8 cellular contexts compared by ENCODE assay signal in genomic region chr3:15377961-15378791, GRCh38.
A peak's percentile ranks its signal among the peaks of the same experiment; 100 is the strongest.
DNase-seq lines count a peak whose midpoint lies in the region; TF ChIP-seq lines count a peak whose summit lies in the region.

No MANE protein-coding gene starts in this region.

- H3K9me2 ChIP-seq in MM.1S (replicated peaks; ENCODE audit: insufficient read depth, low read length): no peaks in the 10 kb centered on the region

- H3K9me3 ChIP-seq in HEK293 (ENCODE audit: control insufficient read depth, insufficient read depth, low read depth, low read length) (no peaks in the 10 kb centered on the region), MM.1S (replicated peaks; ENCODE audit: insufficient read depth, low read length) (no peaks in the 10 kb centered on the region), neutrophil (no peaks in the 10 kb centered on the region), subcutaneous abdominal adipose tissue (ENCODE audit: control insufficient read depth in 5 of 5, low read length in 5 of 5) (no peaks in the 10 kb centered on the region)

- POLR2A ChIA-PET in HEK293 (lab: Yijun Ruan, JAX): no interaction called here

- H2AFZ ChIP-seq in MM.1S (ENCODE audit: low read length): peak overlapping the region; percentile 78

- H3K9ac ChIP-seq in MM.1S (ENCODE audit: low read length) (peak overlapping the region; percentile 6; the same call in 1 of the 2 replicates), subcutaneous abdominal adipose tissue (ENCODE audit: low read length in 5 of 5) (no peak overlapping the region)

- H3K27me3 ChIP-seq in MM.1S (replicated peaks; ENCODE audit: insufficient read depth, low read length) (no peaks in the 10 kb centered on the region), neutrophil (no peaks in the 10 kb centered on the region), subcutaneous abdominal adipose tissue (ENCODE audit: control insufficient read depth in 5 of 5, insufficient read depth in 4 of 5, low read length in 5 of 5) (no peaks in the 10 kb centered on the region)

- H3K79me2 ChIP-seq in MM.1S (ENCODE audit: low read length): no peaks in the 10 kb centered on the region

- H4K20me1 ChIP-seq in MM.1S (ENCODE audit: insufficient read depth, low read length): no peaks in the 10 kb centered on the region

- H3K36me3 ChIP-seq in HEK293 (ENCODE audit: control insufficient read depth in 2 of 2, insufficient read depth in 1 of 2, low read length in 2 of 2) (no peaks in the 10 kb centered on the region), MM.1S (replicated peaks; ENCODE audit: insufficient read depth, low read length) (no peaks in the 10 kb centered on the region), neutrophil (no peaks in the 10 kb centered on the region), subcutaneous abdominal adipose tissue (ENCODE audit: control insufficient read depth in 5 of 5, insufficient read depth in 5 of 5, low read length in 5 of 5) (no peaks in the 10 kb centered on the region)

- DNase-seq in GDM1 (lab: John Stamatoyannopoulos, UW) (peak; percentile 72), MM.1S (peak; percentile 96), SIG-M5 (lab: John Stamatoyannopoulos, UW) (peak; percentile 69), activated gamma-delta T cell (lab: John Stamatoyannopoulos, UW) (peak; percentile 31), foreskin melanocyte (peak; percentile 86)

- H3K4me2 ChIP-seq in MM.1S (ENCODE audit: low read depth, low read length): peak overlapping the region; percentile 39; the same call in 1 of the 2 replicates

- H3F3A ChIP-seq in MM.1S (ENCODE audit: insufficient read depth, low read length): no peaks in the 10 kb centered on the region

- H3K4me1 ChIP-seq in HEK293 (ENCODE audit: control insufficient read depth, insufficient read depth, low read length): no peaks in the 10 kb centered on the region
- H3K4me1 ChIP-seq in MM.1S (ENCODE audit: low read length): peaks cover 3% of the 10 kb centered on the region; the same call in 1 of the 2 replicates
- peaks cover 4% of the 10 kb centered on the region in 2 experiments for H3K4me1 ChIP-seq in neutrophil (ENCODE audit: control insufficient read depth in 1 of 2, insufficient read depth in 1 of 2, low read depth in 1 of 2, low read length in 1 of 2)
- peaks cover 0 to 13% (median 4%) of the 10 kb centered on the region in 5 donors for H3K4me1 ChIP-seq in subcutaneous abdominal adipose tissue (ENCODE audit: control insufficient read depth in 5 of 5, insufficient read depth in 5 of 5, low read length in 5 of 5)

- CTCF ChIA-PET in HEK293 (lab: Yijun Ruan, JAX): interaction anchor here (0.6 to 3.9 kb wide), 9 partner anchors 11 to 112 kb away, joined by 3 to 58 read pairs (median 4); no protein-coding TSS in a partner anchor

- no peak overlapping the region for H3K27ac ChIP-seq in HEK293 (ENCODE audit: extremely low read depth, low read depth, low read length)
- peak overlapping the region; percentile 43; the same call in 1 of the 2 replicates for H3K27ac ChIP-seq in MM.1S (ENCODE audit: low read length)
- peak overlapping the region; percentile 83 for H3K27ac ChIP-seq in neutrophil
- peak overlapping the region; percentile 79 for H3K27ac ChIP-seq in subcutaneous abdominal adipose tissue (ENCODE audit: low read depth, low read length)

- TF ChIP-seq CTCF in HEK293 (tag by site-specific recombination; IDR thresholded peaks at IDR 0.05) (peak; percentile 74), MM.1S (IDR thresholded peaks at IDR 0.05; ENCODE audit: low read length) (peak; percentile 88), neutrophil (IDR thresholded peaks at IDR 0.05) (peak; percentile 94)

- H3K4me3 ChIP-seq in HEK293 (ENCODE audit: low read depth, low read length): no peak overlapping the region
- no peak overlapping the region for H3K4me3 ChIP-seq in MM.1S (ENCODE audit: low read length)
- peak overlapping the region in 1 of 2 experiments; percentile 29 for H3K4me3 ChIP-seq in neutrophil (ENCODE audit: low read depth in 1 of 2, low read length in 1 of 2)
- H3K4me3 ChIP-seq in subcutaneous abdominal adipose tissue (ENCODE audit: low read depth in 1 of 5, low read length in 5 of 5): peak overlapping the region in 2 of 5 donors; percentile 23 to 29

TF ChIP-seq in HEK293, 187 proteins besides CTCF, POLR2A, EP300 and RAD21 (continues in another document):
- TF ChIP-seq OSR2 (tag by site-specific recombination; IDR thresholded peaks at IDR 0.05): no peak
- peak; percentile 68 for TF ChIP-seq KLF9 (tag by site-specific recombination; IDR thresholded peaks at IDR 0.05; ENCODE audit: low read depth)
- TF ChIP-seq ZBTB17 (tag by site-specific recombination; IDR thresholded peaks at IDR 0.05): 0 out of 2 replicates have a peak, but pooled peaks have one; percentile 20
- peak; percentile 64; the same call in 1 of the 2 replicates for TF ChIP-seq KLF8 (tag by site-specific recombination; IDR thresholded peaks at IDR 0.05)
- TF ChIP-seq ZXDB (tag by site-specific recombination; IDR thresholded peaks at IDR 0.05): peak; percentile 77
- TF ChIP-seq ZNF549 (tag by site-specific recombination; IDR thresholded peaks at IDR 0.05): no peak
- TF ChIP-seq ZNF692 (tag by site-specific recombination; IDR thresholded peaks at IDR 0.05): peak; percentile 36; the same call in 1 of the 2 replicates
- peak; percentile 51; the same call in 1 of the 2 replicates for TF ChIP-seq KLF17 (tag by site-specific recombination; IDR thresholded peaks at IDR 0.05)
- TF ChIP-seq ZBTB21 (tag by site-specific recombination; IDR thresholded peaks at IDR 0.05): peak; percentile 97
- TF ChIP-seq GLI4 (tag by site-specific recombination; IDR thresholded peaks at IDR 0.05): no peak
- peak; percentile 63 for TF ChIP-seq SP2 (tag by site-specific recombination; IDR thresholded peaks at IDR 0.05)
- peak; percentile 74 for TF ChIP-seq KLF16 (tag by site-specific recombination; IDR thresholded peaks at IDR 0.05)
- TF ChIP-seq ZIC2 (tag by site-specific recombination; IDR thresholded peaks at IDR 0.05): no peak
- peak; percentile 39; the same call in 1 of the 2 replicates for TF ChIP-seq ZBTB11 (tag by site-specific recombination; conservative IDR thresholded peaks at IDR 0.05; ENCODE audit: low read depth)
- TF ChIP-seq ZNF558 (tag by site-specific recombination; IDR thresholded peaks at IDR 0.05): no peak; the same call in 1 of the 2 replicates
- peak; percentile 92 for TF ChIP-seq ZNF654 (tag by site-specific recombination; IDR thresholded peaks at IDR 0.05; ENCODE audit: low read depth)
- peak; percentile 75; the same call in 1 of the 2 replicates for TF ChIP-seq KLF10 (tag by site-specific recombination; IDR thresholded peaks at IDR 0.05)

Comparison
In these comparisons a context has a peak if more than half of its experiments do, and no peak if none do; other contexts are left out.
1. DNase-seq: peak in every context shown above with its lines; median percentile 96 in MM.1S; 86 in foreskin melanocyte; 72 in GDM1; 69 in SIG-M5; 31 in activated gamma-delta T cell.